8 cellular contexts compared by ENCODE assay signal in the genomic region with DNA sequence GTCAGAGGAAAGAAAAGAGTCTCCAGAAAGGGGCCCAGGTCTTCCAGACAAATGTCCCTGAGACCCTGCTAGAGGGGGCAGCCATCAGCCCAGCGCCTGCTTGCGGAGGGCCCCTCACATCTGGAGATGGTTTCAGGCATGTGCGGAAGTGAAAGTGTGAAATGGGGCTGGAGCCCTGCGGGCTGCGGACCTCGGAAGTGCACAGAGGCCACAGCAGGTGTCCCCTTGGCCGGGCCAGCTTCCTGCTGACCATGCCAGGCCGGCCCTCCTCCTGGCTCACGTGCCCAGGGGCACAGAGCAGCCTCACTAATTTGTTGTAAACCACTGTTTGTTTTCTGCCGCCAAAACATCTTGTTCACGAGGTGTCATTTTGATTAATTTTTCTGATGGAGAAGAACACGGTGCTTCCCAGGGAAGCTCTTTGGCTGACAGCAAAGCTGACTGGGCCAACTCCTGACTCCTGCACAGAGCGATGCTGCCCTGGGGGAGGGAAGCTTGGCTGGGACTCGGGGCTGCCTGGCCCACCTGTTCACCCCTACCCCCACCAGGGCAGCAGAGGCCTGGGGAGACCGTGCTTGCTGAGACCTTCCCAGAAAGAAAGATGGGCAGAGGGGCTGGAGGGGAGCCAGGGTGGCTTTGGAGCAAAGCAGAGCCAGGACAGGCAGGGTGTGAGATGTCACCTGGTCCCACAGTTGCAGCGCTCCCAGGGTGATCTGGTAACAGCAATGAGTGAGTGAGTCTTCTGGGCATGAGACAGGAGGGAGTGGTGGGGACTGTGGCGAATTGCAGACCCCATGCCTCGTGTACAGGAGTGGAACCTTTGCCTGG. TPM values are rescaled to one million over a fixed set of nuclear protein-coding genes. Genes with fewer than 3 reads are reported as not detected.
DNase-seq lines count a peak whose midpoint lies in the region; ATAC-seq and TF ChIP-seq lines count a peak whose summit lies in the region.

No MANE protein-coding gene starts in this region.

- H3K4me1 ChIP-seq in esophagus (ENCODE audit: control insufficient read depth in 2 of 2, insufficient read depth in 2 of 2, low read length in 1 of 2): peaks cover 5 to 26% of the 10 kb centered on the region in 2 donors
- H3K4me1 ChIP-seq in sigmoid colon: peaks cover 0 to 16% (median 14%) of the 10 kb centered on the region in 4 donors

- ATAC-seq in GM19351 (IDR thresholded peaks at IDR 0.05; ENCODE audit: unreplicated experiment): peak; percentile 45
- no peak for ATAC-seq in HG03432 (IDR thresholded peaks at IDR 0.05; ENCODE audit: unreplicated experiment)
- ATAC-seq in GM18519 (IDR thresholded peaks at IDR 0.05; ENCODE audit: low FRiP score, unreplicated experiment): no peak

- DNase-seq in NCI-H446 treated with DMSO at 0.1 percent for 48 hours (lab: John Stamatoyannopoulos, UW) (peak; percentile 17), sigmoid colon (no peak), immature natural killer cell (no peak), type B pancreatic cell (ENCODE audit: extremely low spot score, unreplicated experiment) (no peak)

- H3K36me3 Mint-ChIP-seq in immature natural killer cell (peaks cover 0 to 5% (median 0%) of the 10 kb centered on the region in 3 donors), type B pancreatic cell (no peaks in the 10 kb centered on the region)

- peak overlapping the region; percentile 64 to 79 for H3K27ac ChIP-seq in esophagus (ENCODE audit: low read depth in 2 of 2, low read length in 1 of 2)
- H3K27ac ChIP-seq in sigmoid colon: peak overlapping the region; percentile 9 to 57 (median 25)

- H3K4me3 Mint-ChIP-seq in immature natural killer cell (no peak overlapping the region), type B pancreatic cell (no peak overlapping the region)

- H3K27me3 ChIP-seq in esophagus (ENCODE audit: control insufficient read depth in 1 of 2, insufficient read depth in 2 of 2, low read length in 2 of 2) (no peaks in the 10 kb centered on the region), sigmoid colon (no peaks in the 10 kb centered on the region)

- H3K27me3 Mint-ChIP-seq in immature natural killer cell (ENCODE audit: low read depth in 3 of 3) (no peaks in the 10 kb centered on the region), type B pancreatic cell (no peaks in the 10 kb centered on the region)

- no peaks in the 10 kb centered on the region for H3K9me3 ChIP-seq in esophagus (ENCODE audit: control insufficient read depth in 2 of 2, insufficient read depth in 1 of 2, low read depth in 1 of 2, low read length in 1 of 2)
- H3K9me3 ChIP-seq in sigmoid colon: no peaks in the 10 kb centered on the region

- H3K4me1 Mint-ChIP-seq in immature natural killer cell (peaks cover 5 to 15% of the 10 kb centered on the region in 2 donors), type B pancreatic cell (ENCODE audit: unreplicated experiment) (peaks cover 20% of the 10 kb centered on the region)

- H3K27ac Mint-ChIP-seq in immature natural killer cell (no peak overlapping the region), type B pancreatic cell (no peak overlapping the region)

- TF ChIP-seq CTCF in sigmoid colon (IDR thresholded peaks at IDR 0.05): no peak
- TF ChIP-seq CTCF in type B pancreatic cell (conservative IDR thresholded peaks at IDR 0.05): no peak

- intact Hi-C loops in sigmoid colon (cut with DNase I): no loop called here

- no peak for TF ChIP-seq POLR2A in sigmoid colon (IDR thresholded peaks at IDR 0.05)

- 26 to 37% methylated on average over 18 of the region's 18 CpGs for WGBS in esophagus, 2 donors
- WGBS in sigmoid colon, 2 donors: 61 to 68% methylated on average over 18 of the region's 18 CpGs

- H3K4me3 ChIP-seq in esophagus (ENCODE audit: low read depth in 1 of 2, low read length in 2 of 2) (no peak overlapping the region), sigmoid colon (peak overlapping the region in 2 of 4 donors; percentile 5 to 13)

- no peaks in the 10 kb centered on the region for H3K36me3 ChIP-seq in esophagus (ENCODE audit: control insufficient read depth in 2 of 2, insufficient read depth in 2 of 2, low read length in 1 of 2)
- no peaks in the 10 kb centered on the region for H3K36me3 ChIP-seq in sigmoid colon

- peak in 1 of 4 donors; percentile 72 for TF ChIP-seq EP300 in sigmoid colon (IDR thresholded peaks at IDR 0.05)

- H3K9me3 Mint-ChIP-seq in immature natural killer cell: no peaks in the 10 kb centered on the region
- no peaks in the 10 kb centered on the region for H3K9me3 Mint-ChIP-seq in type B pancreatic cell

RNA-seq across cellular contexts. Expression of gene BCAS4, which starts 54.2 kb away (rescaled TPM):
- 1 to 10 TPM; 1.2 to 1.5 TPM for polyA plus RNA-seq in esophagus
- 1 to 10 TPM; 2.1 to 5.3 (median 4.4) TPM for total RNA-seq in sigmoid colon
- polyA plus RNA-seq in sigmoid colon: 10 to 100 TPM in 1 of 3 donors, under 1 TPM in 2; 0.46 to 10.1 (median 0.60) TPM
- 10 to 100 TPM; 19.1 to 29.1 (median 24.1) TPM for polyA plus RNA-seq in immature natural killer cell
- 6.3 and 9.3 TPM in 2 replicates for total RNA-seq in type B pancreatic cell (ENCODE audit: low replicate concordance)
